1 cellular context compared by ENCODE assay signal in the genomic region with DNA sequence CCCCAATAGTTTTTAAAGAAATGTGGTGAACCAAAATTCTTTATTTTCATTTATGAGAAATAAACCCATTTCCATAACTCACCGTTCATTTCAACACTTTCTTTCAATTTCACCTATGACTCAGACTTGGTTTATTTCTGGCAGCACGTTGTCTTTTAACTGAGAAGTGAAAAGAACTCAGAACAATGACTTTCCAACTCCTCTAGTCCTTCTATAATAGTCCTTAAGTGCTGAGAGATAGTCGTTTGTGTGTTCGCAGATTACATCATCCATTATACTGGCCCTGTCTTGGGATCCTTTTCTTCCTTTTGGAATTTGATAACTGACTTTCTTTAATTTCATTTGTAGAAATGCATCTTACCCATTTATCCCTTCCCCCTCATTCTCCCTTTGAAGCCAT.
TF ChIP-seq lines count a peak whose summit lies in the region.

No MANE protein-coding gene starts in this region.

TF ChIP-seq in K562, 482 proteins besides CTCF, POLR2A, EP300 and RAD21 (continued from another document):
- TF ChIP-seq, protein P1, sequence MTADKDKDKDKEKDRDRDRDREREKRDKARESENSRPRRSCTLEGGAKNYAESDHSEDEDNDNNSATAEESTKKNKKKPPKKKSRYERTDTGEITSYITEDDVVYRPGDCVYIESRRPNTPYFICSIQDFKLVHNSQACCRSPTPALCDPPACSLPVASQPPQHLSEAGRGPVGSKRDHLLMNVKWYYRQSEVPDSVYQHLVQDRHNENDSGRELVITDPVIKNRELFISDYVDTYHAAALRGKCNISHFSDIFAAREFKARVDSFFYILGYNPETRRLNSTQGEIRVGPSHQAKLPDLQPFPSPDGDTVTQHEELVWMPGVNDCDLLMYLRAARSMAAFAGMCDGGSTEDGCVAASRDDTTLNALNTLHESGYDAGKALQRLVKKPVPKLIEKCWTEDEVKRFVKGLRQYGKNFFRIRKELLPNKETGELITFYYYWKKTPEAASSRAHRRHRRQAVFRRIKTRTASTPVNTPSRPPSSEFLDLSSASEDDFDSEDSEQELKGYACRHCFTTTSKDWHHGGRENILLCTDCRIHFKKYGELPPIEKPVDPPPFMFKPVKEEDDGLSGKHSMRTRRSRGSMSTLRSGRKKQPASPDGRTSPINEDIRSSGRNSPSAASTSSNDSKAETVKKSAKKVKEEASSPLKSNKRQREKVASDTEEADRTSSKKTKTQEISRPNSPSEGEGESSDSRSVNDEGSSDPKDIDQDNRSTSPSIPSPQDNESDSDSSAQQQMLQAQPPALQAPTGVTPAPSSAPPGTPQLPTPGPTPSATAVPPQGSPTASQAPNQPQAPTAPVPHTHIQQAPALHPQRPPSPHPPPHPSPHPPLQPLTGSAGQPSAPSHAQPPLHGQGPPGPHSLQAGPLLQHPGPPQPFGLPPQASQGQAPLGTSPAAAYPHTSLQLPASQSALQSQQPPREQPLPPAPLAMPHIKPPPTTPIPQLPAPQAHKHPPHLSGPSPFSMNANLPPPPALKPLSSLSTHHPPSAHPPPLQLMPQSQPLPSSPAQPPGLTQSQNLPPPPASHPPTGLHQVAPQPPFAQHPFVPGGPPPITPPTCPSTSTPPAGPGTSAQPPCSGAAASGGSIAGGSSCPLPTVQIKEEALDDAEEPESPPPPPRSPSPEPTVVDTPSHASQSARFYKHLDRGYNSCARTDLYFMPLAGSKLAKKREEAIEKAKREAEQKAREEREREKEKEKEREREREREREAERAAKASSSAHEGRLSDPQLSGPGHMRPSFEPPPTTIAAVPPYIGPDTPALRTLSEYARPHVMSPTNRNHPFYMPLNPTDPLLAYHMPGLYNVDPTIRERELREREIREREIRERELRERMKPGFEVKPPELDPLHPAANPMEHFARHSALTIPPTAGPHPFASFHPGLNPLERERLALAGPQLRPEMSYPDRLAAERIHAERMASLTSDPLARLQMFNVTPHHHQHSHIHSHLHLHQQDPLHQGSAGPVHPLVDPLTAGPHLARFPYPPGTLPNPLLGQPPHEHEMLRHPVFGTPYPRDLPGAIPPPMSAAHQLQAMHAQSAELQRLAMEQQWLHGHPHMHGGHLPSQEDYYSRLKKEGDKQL (CRISPR knock-in tag; IDR thresholded peaks at IDR 0.05; ENCODE audit: borderline replicate concordance): no peak
- TF ChIP-seq, protein P2, sequence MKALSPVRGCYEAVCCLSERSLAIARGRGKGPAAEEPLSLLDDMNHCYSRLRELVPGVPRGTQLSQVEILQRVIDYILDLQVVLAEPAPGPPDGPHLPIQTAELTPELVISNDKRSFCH (CRISPR knock-in tag; IDR thresholded peaks at IDR 0.05): no peak
- TF ChIP-seq, protein P2 (tag; IDR thresholded peaks at IDR 0.05): no peak
- TF ChIP-seq RBM34 (IDR thresholded peaks at IDR 0.05; ENCODE audit: borderline replicate concordance, insufficient read depth, low read length): no peak
- TF ChIP-seq, protein P3, sequence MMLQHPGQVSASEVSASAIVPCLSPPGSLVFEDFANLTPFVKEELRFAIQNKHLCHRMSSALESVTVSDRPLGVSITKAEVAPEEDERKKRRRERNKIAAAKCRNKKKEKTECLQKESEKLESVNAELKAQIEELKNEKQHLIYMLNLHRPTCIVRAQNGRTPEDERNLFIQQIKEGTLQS (IDR thresholded peaks at IDR 0.05): peak; percentile 84
- TF ChIP-seq, protein P3 (CRISPR knock-in tag; conservative IDR thresholded peaks at IDR 0.05): no peak
- no peak for TF ChIP-seq JUNB (CRISPR knock-in tag; conservative IDR thresholded peaks at IDR 0.05)
- peak; percentile 42 for TF ChIP-seq SOX6 (IDR thresholded peaks at IDR 0.05)
- 0 out of 2 replicates have a peak, but pooled peaks have one; percentile 13 for TF ChIP-seq ELF1 (tag; IDR thresholded peaks at IDR 0.05)
- peak; percentile 26; the same call in 1 of the 2 replicates for TF ChIP-seq CEBPB (tag; IDR thresholded peaks at IDR 0.05)
- TF ChIP-seq, protein P4, sequence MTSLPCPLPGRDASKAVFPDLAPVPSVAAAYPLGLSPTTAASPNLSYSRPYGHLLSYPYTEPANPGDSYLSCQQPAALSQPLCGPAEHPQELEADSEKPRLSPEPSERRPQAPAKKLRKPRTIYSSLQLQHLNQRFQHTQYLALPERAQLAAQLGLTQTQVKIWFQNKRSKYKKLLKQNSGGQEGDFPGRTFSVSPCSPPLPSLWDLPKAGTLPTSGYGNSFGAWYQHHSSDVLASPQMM (CRISPR knock-in tag; IDR thresholded peaks at IDR 0.05): no peak
- TF ChIP-seq HNRNPL (IDR thresholded peaks at IDR 0.05; ENCODE audit: low read depth, low read length): no peak
- no peak for TF ChIP-seq ZBTB7A (IDR thresholded peaks at IDR 0.05; ENCODE audit: borderline replicate concordance, control insufficient read depth, low read depth, low read length)
- TF ChIP-seq, protein P5, sequence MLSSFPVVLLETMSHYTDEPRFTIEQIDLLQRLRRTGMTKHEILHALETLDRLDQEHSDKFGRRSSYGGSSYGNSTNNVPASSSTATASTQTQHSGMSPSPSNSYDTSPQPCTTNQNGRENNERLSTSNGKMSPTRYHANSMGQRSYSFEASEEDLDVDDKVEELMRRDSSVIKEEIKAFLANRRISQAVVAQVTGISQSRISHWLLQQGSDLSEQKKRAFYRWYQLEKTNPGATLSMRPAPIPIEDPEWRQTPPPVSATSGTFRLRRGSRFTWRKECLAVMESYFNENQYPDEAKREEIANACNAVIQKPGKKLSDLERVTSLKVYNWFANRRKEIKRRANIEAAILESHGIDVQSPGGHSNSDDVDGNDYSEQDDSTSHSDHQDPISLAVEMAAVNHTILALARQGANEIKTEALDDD (IDR thresholded peaks at IDR 0.05): peak; percentile 58; the same call in 1 of the 2 replicates
- no peak for TF ChIP-seq ZNF75A (CRISPR knock-in tag; IDR thresholded peaks at IDR 0.05)
TF ChIP-seq in K562: peak in this region for 15.
